ENCODE assay signal across 2 cellular contexts in the genomic region with DNA sequence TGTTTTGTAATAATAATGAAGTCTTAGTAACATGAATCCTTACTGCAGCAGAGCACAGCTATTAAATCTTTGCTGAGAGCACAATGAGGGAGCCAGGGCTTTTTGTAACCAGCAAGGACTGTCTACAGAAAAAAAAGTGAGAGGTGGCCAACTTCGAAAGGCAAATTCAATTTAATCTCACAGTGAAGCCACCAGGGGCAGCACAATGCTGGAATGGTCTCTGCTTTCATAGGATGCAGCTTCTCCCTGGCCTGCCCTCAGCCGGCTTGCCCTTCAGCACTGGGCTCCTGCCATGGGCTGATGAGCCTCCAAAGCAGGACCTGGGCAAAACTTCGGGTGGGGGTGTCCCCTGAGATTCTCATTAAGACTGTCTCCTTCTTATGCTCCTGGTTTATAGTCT.
TF ChIP-seq lines count a peak whose summit lies in the region.

No MANE protein-coding gene starts in this region.

TF ChIP-seq in A549, 52 proteins besides CTCF, POLR2A, EP300 and RAD21 (continued from another document):
- TF ChIP-seq ZFP36 (IDR thresholded peaks at IDR 0.05; ENCODE audit: borderline replicate concordance, partially characterized antibody) (no peak), MYC (IDR thresholded peaks at IDR 0.05; ENCODE audit: borderline replicate concordance, low read length) (no peak), ZNF302 (CRISPR knock-in tag; IDR thresholded peaks at IDR 0.05) (no peak), EHF (CRISPR knock-in tag; IDR thresholded peaks at IDR 0.05) (no peak), JUNB (IDR thresholded peaks at IDR 0.05) (no peak), HEYL (CRISPR knock-in tag; IDR thresholded peaks at IDR 0.05) (no peak), CBX8 (IDR thresholded peaks at IDR 0.05) (no peak), KDM5A (IDR thresholded peaks at IDR 0.05) (no peak), HOXB5 (CRISPR knock-in tag; IDR thresholded peaks at IDR 0.05) (no peak), ZC3H11A (IDR thresholded peaks at IDR 0.05) (no peak), SREBF2 (IDR thresholded peaks at IDR 0.05) (no peak)
- TF ChIP-seq, protein P1, sequence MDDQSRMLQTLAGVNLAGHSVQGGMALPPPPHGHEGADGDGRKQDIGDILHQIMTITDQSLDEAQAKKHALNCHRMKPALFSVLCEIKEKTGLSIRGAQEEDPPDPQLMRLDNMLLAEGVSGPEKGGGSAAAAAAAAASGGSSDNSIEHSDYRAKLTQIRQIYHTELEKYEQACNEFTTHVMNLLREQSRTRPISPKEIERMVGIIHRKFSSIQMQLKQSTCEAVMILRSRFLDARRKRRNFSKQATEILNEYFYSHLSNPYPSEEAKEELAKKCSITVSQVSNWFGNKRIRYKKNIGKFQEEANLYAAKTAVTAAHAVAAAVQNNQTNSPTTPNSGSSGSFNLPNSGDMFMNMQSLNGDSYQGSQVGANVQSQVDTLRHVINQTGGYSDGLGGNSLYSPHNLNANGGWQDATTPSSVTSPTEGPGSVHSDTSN (IDR thresholded peaks at IDR 0.05): no peak

TF ChIP-seq in HCT116, 20 proteins besides CTCF, POLR2A, EP300 and RAD21 (continued from another document):
- TF ChIP-seq, protein P2, sequence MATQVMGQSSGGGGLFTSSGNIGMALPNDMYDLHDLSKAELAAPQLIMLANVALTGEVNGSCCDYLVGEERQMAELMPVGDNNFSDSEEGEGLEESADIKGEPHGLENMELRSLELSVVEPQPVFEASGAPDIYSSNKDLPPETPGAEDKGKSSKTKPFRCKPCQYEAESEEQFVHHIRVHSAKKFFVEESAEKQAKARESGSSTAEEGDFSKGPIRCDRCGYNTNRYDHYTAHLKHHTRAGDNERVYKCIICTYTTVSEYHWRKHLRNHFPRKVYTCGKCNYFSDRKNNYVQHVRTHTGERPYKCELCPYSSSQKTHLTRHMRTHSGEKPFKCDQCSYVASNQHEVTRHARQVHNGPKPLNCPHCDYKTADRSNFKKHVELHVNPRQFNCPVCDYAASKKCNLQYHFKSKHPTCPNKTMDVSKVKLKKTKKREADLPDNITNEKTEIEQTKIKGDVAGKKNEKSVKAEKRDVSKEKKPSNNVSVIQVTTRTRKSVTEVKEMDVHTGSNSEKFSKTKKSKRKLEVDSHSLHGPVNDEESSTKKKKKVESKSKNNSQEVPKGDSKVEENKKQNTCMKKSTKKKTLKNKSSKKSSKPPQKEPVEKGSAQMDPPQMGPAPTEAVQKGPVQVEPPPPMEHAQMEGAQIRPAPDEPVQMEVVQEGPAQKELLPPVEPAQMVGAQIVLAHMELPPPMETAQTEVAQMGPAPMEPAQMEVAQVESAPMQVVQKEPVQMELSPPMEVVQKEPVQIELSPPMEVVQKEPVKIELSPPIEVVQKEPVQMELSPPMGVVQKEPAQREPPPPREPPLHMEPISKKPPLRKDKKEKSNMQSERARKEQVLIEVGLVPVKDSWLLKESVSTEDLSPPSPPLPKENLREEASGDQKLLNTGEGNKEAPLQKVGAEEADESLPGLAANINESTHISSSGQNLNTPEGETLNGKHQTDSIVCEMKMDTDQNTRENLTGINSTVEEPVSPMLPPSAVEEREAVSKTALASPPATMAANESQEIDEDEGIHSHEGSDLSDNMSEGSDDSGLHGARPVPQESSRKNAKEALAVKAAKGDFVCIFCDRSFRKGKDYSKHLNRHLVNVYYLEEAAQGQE (IDR thresholded peaks at IDR 0.05; ENCODE audit: low read depth): no peak
- TF ChIP-seq, protein P3, sequence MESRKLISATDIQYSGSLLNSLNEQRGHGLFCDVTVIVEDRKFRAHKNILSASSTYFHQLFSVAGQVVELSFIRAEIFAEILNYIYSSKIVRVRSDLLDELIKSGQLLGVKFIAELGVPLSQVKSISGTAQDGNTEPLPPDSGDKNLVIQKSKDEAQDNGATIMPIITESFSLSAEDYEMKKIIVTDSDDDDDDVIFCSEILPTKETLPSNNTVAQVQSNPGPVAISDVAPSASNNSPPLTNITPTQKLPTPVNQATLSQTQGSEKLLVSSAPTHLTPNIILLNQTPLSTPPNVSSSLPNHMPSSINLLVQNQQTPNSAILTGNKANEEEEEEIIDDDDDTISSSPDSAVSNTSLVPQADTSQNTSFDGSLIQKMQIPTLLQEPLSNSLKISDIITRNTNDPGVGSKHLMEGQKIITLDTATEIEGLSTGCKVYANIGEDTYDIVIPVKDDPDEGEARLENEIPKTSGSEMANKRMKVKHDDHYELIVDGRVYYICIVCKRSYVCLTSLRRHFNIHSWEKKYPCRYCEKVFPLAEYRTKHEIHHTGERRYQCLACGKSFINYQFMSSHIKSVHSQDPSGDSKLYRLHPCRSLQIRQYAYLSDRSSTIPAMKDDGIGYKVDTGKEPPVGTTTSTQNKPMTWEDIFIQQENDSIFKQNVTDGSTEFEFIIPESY (IDR thresholded peaks at IDR 0.05; ENCODE audit: extremely low read depth, insufficient replicate concordance, low read length): no peak
- TF ChIP-seq CBX3 (IDR thresholded peaks at IDR 0.05; ENCODE audit: low read depth): no peak
- TF ChIP-seq, protein P4, sequence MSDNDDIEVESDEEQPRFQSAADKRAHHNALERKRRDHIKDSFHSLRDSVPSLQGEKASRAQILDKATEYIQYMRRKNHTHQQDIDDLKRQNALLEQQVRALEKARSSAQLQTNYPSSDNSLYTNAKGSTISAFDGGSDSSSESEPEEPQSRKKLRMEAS (IDR thresholded peaks at IDR 0.05): no peak
- TF ChIP-seq EZH2 (IDR thresholded peaks at IDR 0.05): no peak
- no peak for TF ChIP-seq ELF1 (IDR thresholded peaks at IDR 0.05; ENCODE audit: borderline replicate concordance, low read depth)
- TF ChIP-seq SIN3A (IDR thresholded peaks at IDR 0.05; ENCODE audit: low read depth): no peak
- no peak for TF ChIP-seq CEBPB (IDR thresholded peaks at IDR 0.05; ENCODE audit: low read depth)
- TF ChIP-seq TCF7L2 (IDR thresholded peaks at IDR 0.05; ENCODE audit: borderline replicate concordance, extremely low read depth, insufficient read depth, insufficient read length): no peak
